Comparison of ENCODE assay signal across 8 cellular contexts in the genomic region with DNA sequence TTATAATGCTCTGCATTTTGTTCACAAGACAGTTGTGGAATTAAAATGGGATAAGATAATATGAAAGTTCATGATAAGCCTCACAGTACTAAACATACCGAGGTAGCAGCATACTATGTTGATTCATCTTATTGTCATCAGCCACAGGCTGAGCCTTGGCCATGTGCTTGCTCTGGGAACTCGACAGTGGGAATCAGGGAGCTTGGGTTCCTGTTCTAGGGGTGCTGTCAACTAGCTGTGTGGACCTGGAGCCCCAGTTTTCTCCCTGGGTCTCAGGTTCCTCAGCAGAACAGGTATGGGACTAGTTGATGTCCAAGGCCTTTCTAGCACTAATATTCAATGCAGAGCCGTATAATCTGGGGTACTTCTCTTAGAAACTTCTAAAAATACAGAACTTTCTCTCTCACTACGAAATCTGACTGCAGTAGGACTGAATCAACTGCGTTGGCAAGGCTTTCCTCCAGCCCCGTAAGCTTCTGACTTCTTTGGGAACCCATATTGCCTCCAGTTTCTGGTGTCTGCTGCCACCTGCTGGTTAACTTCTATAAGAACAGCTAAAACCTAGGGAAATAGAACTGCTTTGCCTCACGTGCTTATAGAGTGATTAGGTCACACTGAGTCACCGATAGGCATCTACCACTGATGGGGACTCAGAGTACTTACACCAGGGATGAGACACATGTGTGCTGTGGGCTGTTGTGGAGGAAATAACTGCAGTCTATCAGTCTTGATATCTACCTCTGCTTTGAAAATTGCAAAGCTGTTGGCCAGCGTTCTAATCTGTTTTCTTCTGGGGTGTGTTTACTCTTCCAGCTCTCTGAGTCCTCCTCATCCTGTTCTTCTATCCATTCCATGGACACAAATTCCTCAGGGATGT.
A peak's percentile ranks its signal among the peaks of the same experiment; 100 is the strongest.
DNase-seq lines count a peak whose midpoint lies in the region; ATAC-seq and TF ChIP-seq lines count a peak whose summit lies in the region.

No MANE protein-coding gene starts in this region.

- DNase-seq in AG09319 (ENCODE audit: extremely low read depth, low read depth) (peak; percentile 93), HS-5 (ENCODE audit: low read depth) (peak; percentile 98), NOMO-1 (lab: John Stamatoyannopoulos, UW; ENCODE audit: unreplicated experiment in 2 of 2) (peak; percentile 57 to 88)
- peak; percentile 77 for DNase-seq in activated CD8-positive, alpha-beta memory T cell treated with anti-CD3 and anti-CD28 coated beads for 24 hours
- peak; percentile 40 to 54 (median 46) for DNase-seq in effector memory CD4-positive, alpha-beta T cell
- peak; percentile 12 for DNase-seq in stimulated activated CD8-positive, alpha-beta memory T cell treated with anti-CD3 and anti-CD28 coated beads, Interleukin-15, amount 100 ng/mL, for 24 hours (ENCODE audit: low read depth)

- 33 to 37% methylated on average over 8 to 9 of the region's 9 CpGs for WGBS in mesodermal cell (ENCODE audit: insufficient coverage in 2 of 2), 2 experiments

- peak; percentile 69 for TF ChIP-seq CTCF in AG09319 (IDR thresholded peaks at IDR 0.05; ENCODE audit: low read depth, low read length)

- H3K4me3 ChIP-seq in effector memory CD4-positive, alpha-beta T cell (ENCODE audit: insufficient read depth, low read depth, low read length, poor library complexity, severe bottlenecking) = no peak overlapping the region
- no peak overlapping the region for H3K4me3 ChIP-seq in mesodermal cell (ENCODE audit: extremely low read depth, insufficient read depth, low read length, poor library complexity, severe bottlenecking)

- no peak overlapping the region for H3K27ac ChIP-seq in effector memory CD4-positive, alpha-beta T cell (ENCODE audit: insufficient read depth, low read length, poor library complexity, severe bottlenecking)
- peak overlapping the region; percentile 54 for H3K27ac ChIP-seq in mesodermal cell (ENCODE audit: low read depth, low read length, severe bottlenecking)

- no peaks in the 10 kb centered on the region for H3K36me3 ChIP-seq in effector memory CD4-positive, alpha-beta T cell (ENCODE audit: control insufficient read depth, insufficient read depth, low read length)
- peaks cover 88% of the 10 kb centered on the region for H3K36me3 ChIP-seq in mesodermal cell (ENCODE audit: control insufficient read depth, insufficient read depth, low read length)

- H3K4me1 ChIP-seq in effector memory CD4-positive, alpha-beta T cell (ENCODE audit: control insufficient read depth, insufficient read depth, low read length, poor library complexity, severe bottlenecking) = no peaks in the 10 kb centered on the region
- peaks cover 5% of the 10 kb centered on the region for H3K4me1 ChIP-seq in mesodermal cell (ENCODE audit: control insufficient read depth, insufficient read depth, low read length, poor library complexity, severe bottlenecking)

- peak; percentile 30 for ATAC-seq in GM19043 (IDR thresholded peaks at IDR 0.05; ENCODE audit: low read depth, unreplicated experiment)

- no peaks in the 10 kb centered on the region for H3K9me3 ChIP-seq in effector memory CD4-positive, alpha-beta T cell (ENCODE audit: control insufficient read depth, low read length)
- no peaks in the 10 kb centered on the region for H3K9me3 ChIP-seq in mesodermal cell (ENCODE audit: control insufficient read depth, low read length)

- no peaks in the 10 kb centered on the region for H3K27me3 ChIP-seq in effector memory CD4-positive, alpha-beta T cell (replicated peaks; ENCODE audit: control insufficient read depth, insufficient read depth, low read length, poor library complexity, severe bottlenecking)

Comparison
In these comparisons a context has a peak if more than half of its experiments do, and no peak if none do; other contexts are left out.
1. DNase-seq: peak in every context shown above with its lines; median percentile 98 in HS-5; 93 in AG09319; 77 in activated CD8-positive, alpha-beta memory T cell treated with anti-CD3 and anti-CD28 coated beads for 24 hours; 72 in NOMO-1; 46 in effector memory CD4-positive, alpha-beta T cell; 12 in stimulated activated CD8-positive, alpha-beta memory T cell treated with anti-CD3 and anti-CD28 coated beads, Interleukin-15, amount 100 ng/mL, for 24 hours.